In genomic region chrX:154735695-154736393, GRCh38 we compare ENCODE assay signal across 2 cellular contexts.
TF ChIP-seq lines count a peak whose summit lies in the region.

No MANE protein-coding gene starts in this region.

TF ChIP-seq in liver, 16 proteins besides CTCF, POLR2A, EP300 and RAD21:
- TF ChIP-seq SP1 (IDR thresholded peaks at IDR 0.05) = no peak
- no peak for TF ChIP-seq ATF3 (IDR thresholded peaks at IDR 0.05)
- no peak for TF ChIP-seq FOXA2 (IDR thresholded peaks at IDR 0.05)
- no peak for TF ChIP-seq MAX (IDR thresholded peaks at IDR 0.05)
- no peak for TF ChIP-seq EGR1 (IDR thresholded peaks at IDR 0.05; ENCODE audit: low read depth in 2 of 2)
- TF ChIP-seq HNF4A (conservative IDR thresholded peaks at IDR 0.05) = no peak
- peak in 1 of 2 donors; percentile 22 for TF ChIP-seq RXRA (IDR thresholded peaks at IDR 0.05)
- no peak for TF ChIP-seq TAF1 (conservative IDR thresholded peaks at IDR 0.05)
- peak in 1 of 2 donors; percentile 12 for TF ChIP-seq JUND (IDR thresholded peaks at IDR 0.05)
- no peak for TF ChIP-seq ZBTB33 (IDR thresholded peaks at IDR 0.05)
- TF ChIP-seq HNF4G (IDR thresholded peaks at IDR 0.05) = no peak
- TF ChIP-seq YY1 (IDR thresholded peaks at IDR 0.05) = no peak
- TF ChIP-seq GABPA (IDR thresholded peaks at IDR 0.05 in 1 of 2, conservative IDR thresholded peaks at IDR 0.05 in 1 of 2) = no peak
- peak; percentile 66 for TF ChIP-seq NR2F2 (IDR thresholded peaks at IDR 0.05)
- no peak for TF ChIP-seq FOXA1 (IDR thresholded peaks at IDR 0.05)
- TF ChIP-seq REST (IDR thresholded peaks at IDR 0.05) = no peak

TF ChIP-seq in HepG2, 621 proteins besides CTCF, POLR2A, EP300 and RAD21:
- TF ChIP-seq ZNF550 (CRISPR knock-in tag; IDR thresholded peaks at IDR 0.05; ENCODE audit: borderline replicate concordance) (no peak), ZZZ3 (CRISPR knock-in tag; IDR thresholded peaks at IDR 0.05; ENCODE audit: borderline replicate concordance) (no peak), CENPT (CRISPR knock-in tag; IDR thresholded peaks at IDR 0.05; ENCODE audit: low read depth) (no peak), ZNF513 (CRISPR knock-in tag; conservative IDR thresholded peaks at IDR 0.05) (no peak), FOXP4 (CRISPR knock-in tag; IDR thresholded peaks at IDR 0.05) (no peak), TBX3 (IDR thresholded peaks at IDR 0.05; ENCODE audit: borderline replicate concordance) (no peak), CENPBD1 (CRISPR knock-in tag; IDR thresholded peaks at IDR 0.05; ENCODE audit: borderline replicate concordance, low read depth) (no peak), CC2D1A (CRISPR knock-in tag; IDR thresholded peaks at IDR 0.05) (no peak), SP2 (CRISPR knock-in tag; IDR thresholded peaks at IDR 0.05) (no peak), ZNF616 (CRISPR knock-in tag; IDR thresholded peaks at IDR 0.05; ENCODE audit: low read depth) (no peak), ATF4 (CRISPR knock-in tag; IDR thresholded peaks at IDR 0.05) (no peak), LRRFIP1 (CRISPR knock-in tag; conservative IDR thresholded peaks at IDR 0.05) (no peak), TRIM22 (IDR thresholded peaks at IDR 0.05) (no peak), ZNF274 (CRISPR knock-in tag; IDR thresholded peaks at IDR 0.05) (no peak), JUN (CRISPR knock-in tag; IDR thresholded peaks at IDR 0.05) (no peak), PRPF4 (IDR thresholded peaks at IDR 0.05; ENCODE audit: low read depth, low read length, poor library complexity, severe bottlenecking) (no peak), RERE (CRISPR knock-in tag; IDR thresholded peaks at IDR 0.05; ENCODE audit: low read depth) (no peak)
TF ChIP-seq in HepG2: peak in this region for 0.
